ENCODE assay signal across 8 cellular contexts in the genomic region with DNA sequence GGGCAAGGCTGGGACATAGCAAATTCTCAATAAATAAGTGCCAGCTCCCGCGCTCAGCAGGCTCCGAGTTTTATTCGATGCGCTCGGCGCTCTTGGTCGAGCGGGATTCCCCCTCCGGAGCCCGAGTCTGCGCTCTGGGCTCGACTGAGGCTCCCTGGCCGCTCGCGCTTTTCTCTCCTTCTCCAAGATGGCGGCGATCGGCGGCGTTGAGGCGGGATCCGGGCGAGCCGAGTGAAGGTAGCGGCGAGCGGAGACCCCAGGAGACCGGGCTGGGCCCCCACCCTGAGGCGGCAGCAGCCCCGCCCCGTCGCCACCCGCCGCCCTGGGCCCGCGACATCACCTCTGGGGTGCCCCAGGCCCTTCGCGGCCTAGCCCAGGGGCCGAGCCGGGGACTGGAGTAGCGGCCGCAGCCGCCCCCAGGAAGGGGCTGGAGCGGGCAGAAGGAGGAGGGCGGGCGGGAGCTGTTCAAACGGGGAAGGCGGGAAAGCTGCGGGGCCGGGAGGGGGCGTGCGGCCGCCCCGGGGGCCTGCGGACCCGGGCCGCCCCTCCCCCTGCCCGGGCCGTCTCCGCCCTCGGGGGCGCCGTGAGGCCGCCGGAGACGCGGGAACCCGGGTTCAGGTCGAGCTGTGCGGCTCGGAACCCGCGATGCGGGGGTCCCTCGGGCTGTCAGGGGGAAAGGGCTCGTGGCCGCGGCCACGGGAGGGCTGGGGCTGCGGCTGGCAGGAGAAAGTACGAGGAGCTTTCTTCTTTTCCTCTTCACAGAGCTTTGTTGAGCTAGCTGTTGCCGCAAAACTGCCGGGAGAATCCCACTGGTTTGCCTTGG. TPM values are rescaled to one million over a fixed set of nuclear protein-coding genes. Genes with fewer than 3 reads are reported as not detected.
DNase-seq lines count a peak whose midpoint lies in the region; ATAC-seq and TF ChIP-seq lines count a peak whose summit lies in the region.

Gene HMGXB4, plus strand, starts transcription at position 173 of the 823 bp plus-strand sequence. CDS start 4,898 bp downstream, outside the sequence.

- H3K27me3 Mint-ChIP-seq in stimulated activated naive CD8-positive, alpha-beta T cell treated with anti-CD3 and anti-CD28 coated beads, Interleukin-15, amount 100 ng/mL, for 72 hours = no peaks in the 10 kb centered on the region

- H3F3A ChIP-seq in neural cell (ENCODE audit: insufficient read depth, low read length, poor library complexity, severe bottlenecking) = peaks cover 3% of the 10 kb centered on the region

- H3K27me3 ChIP-seq in neural cell (ENCODE audit: insufficient read depth, low read depth, low read length) = no peaks in the 10 kb centered on the region

- peak; percentile 95 for ATAC-seq in stimulated activated naive CD8-positive, alpha-beta T cell treated with anti-CD3 and anti-CD28 coated beads, Interleukin-15, amount 100 ng/mL, for 72 hours

- peaks cover 29% of the 10 kb centered on the region for H3K79me2 ChIP-seq in neural cell (replicated peaks; ENCODE audit: insufficient read depth, low read length)

- no peaks in the 10 kb centered on the region for H3K9me3 ChIP-seq in neural cell (ENCODE audit: low read length)

- no peaks in the 10 kb centered on the region for H4K20me1 ChIP-seq in neural cell (ENCODE audit: insufficient read depth)

- peak within 1 kb of the TSS; percentile 89 to 90 for H3K4me3 Mint-ChIP-seq in stimulated activated naive CD8-positive, alpha-beta T cell treated with anti-CD3 and anti-CD28 coated beads, Interleukin-15, amount 100 ng/mL, for 72 hours

- TF ChIP-seq CTCF in foreskin fibroblast (IDR thresholded peaks at IDR 0.05; ENCODE audit: low read depth, low read length) (no peak), neural cell (IDR thresholded peaks at IDR 0.05; ENCODE audit: poor library complexity, severe bottlenecking) (peak; percentile 22)

- no peaks in the 10 kb centered on the region for H3K9me3 Mint-ChIP-seq in stimulated activated naive CD8-positive, alpha-beta T cell treated with anti-CD3 and anti-CD28 coated beads, Interleukin-15, amount 100 ng/mL, for 72 hours

- TF ChIP-seq RAD21 in neural cell (conservative IDR thresholded peaks at IDR 0.05) = no peak

- H3K9me2 ChIP-seq in neural cell (ENCODE audit: insufficient read depth, low read length) = no peaks in the 10 kb centered on the region

- H3K4me2 ChIP-seq in neural cell (ENCODE audit: low read length) = peak within 1 kb of the TSS; percentile 96

- H3K36me3 ChIP-seq in neural cell (ENCODE audit: insufficient read depth, low read length) = no peaks in the 10 kb centered on the region

- peak within 1 kb of the TSS; percentile 98 to 99 for H3K27ac Mint-ChIP-seq in stimulated activated naive CD8-positive, alpha-beta T cell treated with anti-CD3 and anti-CD28 coated beads, Interleukin-15, amount 100 ng/mL, for 72 hours

- peak within 1 kb of the TSS; percentile 75 for H2AFZ ChIP-seq in neural cell (ENCODE audit: low read depth, low read length)

- in situ Hi-C loops in G401 (cut with HindIII; ENCODE audit: low sequenced_read_pairs) = no loop called here

- peak; percentile 88 for DNase-seq in G401 (ENCODE audit: low spot score)
- DNase-seq in H4 (ENCODE audit: low spot score) = peak; percentile 63
- peak; percentile 83 for DNase-seq in LoVo (ENCODE audit: low spot score)
- peak; percentile 79 for DNase-seq in SIG-M5 treated with dmso at 0.1 percent for 504 hours (lab: John Stamatoyannopoulos, UW; ENCODE audit: unreplicated experiment)
- DNase-seq in activated gamma-delta T cell treated with Interleukin-2 at 50 U/mL for 16 hours = peak; percentile 84
- peak; percentile 85 to 96 for DNase-seq in foreskin fibroblast
- DNase-seq in stimulated activated naive CD8-positive, alpha-beta T cell treated with anti-CD3 and anti-CD28 coated beads, Interleukin-15, amount 100 ng/mL, for 72 hours = peak; percentile 84 to 89

- peak within 1 kb of the TSS; percentile 91 for H3K9ac ChIP-seq in neural cell (ENCODE audit: low read length)

- H3K4me3 ChIP-seq in foreskin fibroblast (ENCODE audit: low read depth in 1 of 2, low read length in 2 of 2) (peak within 1 kb of the TSS; percentile 86 to 91), neural cell (ENCODE audit: low read length) (peak within 1 kb of the TSS; percentile 92)

- peak within 1 kb of the TSS; percentile 76 for H3K27ac ChIP-seq in neural cell (ENCODE audit: low read length)

- H3K4me1 Mint-ChIP-seq in stimulated activated naive CD8-positive, alpha-beta T cell treated with anti-CD3 and anti-CD28 coated beads, Interleukin-15, amount 100 ng/mL, for 72 hours = peaks cover 25% of the 10 kb centered on the region

- peak; percentile 19 for TF ChIP-seq EP300 in neural cell (conservative IDR thresholded peaks at IDR 0.05; ENCODE audit: poor library complexity, severe bottlenecking)

TF ChIP-seq in neural cell, 6 proteins besides CTCF, POLR2A, EP300 and RAD21:
- TF ChIP-seq POLR2AphosphoS5 (IDR thresholded peaks at IDR 0.05) (peak; percentile 86), EZH2 (IDR thresholded peaks at IDR 0.05; ENCODE audit: borderline replicate concordance, insufficient read depth, low read length, poor library complexity, severe bottlenecking) (no peak), REST (IDR thresholded peaks at IDR 0.05; ENCODE audit: borderline replicate concordance) (peak; percentile 79), TAF1 (IDR thresholded peaks at IDR 0.05; ENCODE audit: low read depth) (peak; percentile 92), SMC3 (conservative IDR thresholded peaks at IDR 0.05; ENCODE audit: poor library complexity) (no peak), MXI1 (conservative IDR thresholded peaks at IDR 0.05; ENCODE audit: poor library complexity, severe bottlenecking) (peak; percentile 82)

RNA-seq across cellular contexts. Expression of gene HMGXB4, which starts in this region (rescaled TPM):
- 22.5 and 30.2 TPM in 2 replicates for total RNA-seq in G401 (2014; rRNA removed; shearing (Covaris generic))
- total RNA-seq in H4 (2014; rRNA removed; shearing (Covaris generic)) = 3.3 and 10.2 TPM in 2 replicates
- polyA plus RNA-seq in neural cell = 14.6 and 20.0 TPM in 2 replicates
- polyA minus RNA-seq in neural cell = 44.6 and 46.7 TPM in 2 replicates

Comparison
In these comparisons a context has a peak if more than half of its experiments do, and no peak if none do; other contexts are left out.
1. Peak in every context shown above with its lines: DNase-seq, ATAC-seq, H3K4me3 ChIP-seq and H3K27ac ChIP-seq.